14 cellular contexts compared by ENCODE assay signal in the genomic region with DNA sequence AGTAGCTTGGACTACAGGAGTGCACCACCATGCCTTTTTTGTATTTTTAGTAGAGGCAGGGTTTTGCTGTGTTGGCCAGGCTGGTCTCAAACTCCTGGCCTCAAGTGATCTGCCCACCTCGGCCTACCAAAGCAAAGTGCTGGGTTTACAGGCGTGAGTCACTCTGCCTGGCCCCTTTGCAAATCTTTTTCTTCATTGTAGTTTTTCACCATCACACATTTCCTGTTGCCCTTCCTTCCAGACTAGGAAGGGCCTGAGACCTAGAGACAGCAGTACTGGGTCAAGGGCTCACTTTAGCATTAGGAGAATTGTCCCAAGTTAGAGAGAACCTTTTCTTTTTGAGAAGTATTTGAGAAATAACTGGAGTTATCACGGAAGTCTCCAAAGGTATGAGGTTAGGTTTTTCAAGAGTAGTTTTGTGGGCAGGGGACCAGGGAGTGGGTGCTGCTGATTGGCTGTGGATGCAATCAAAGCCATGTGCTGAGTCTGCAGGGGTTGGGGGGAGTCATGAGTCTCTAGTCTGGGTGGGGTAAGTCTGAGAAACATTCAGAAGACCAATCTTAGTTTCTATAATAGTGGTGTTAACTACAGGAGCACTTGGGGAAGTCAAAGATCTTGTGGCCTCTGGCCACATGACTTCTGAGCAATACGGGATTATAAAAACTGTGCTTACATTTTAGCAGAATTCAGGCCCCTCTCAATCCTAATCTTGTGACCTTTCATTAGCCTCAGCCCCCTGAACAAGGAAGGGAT. TPM values are rescaled to one million over a fixed set of nuclear protein-coding genes. Genes with fewer than 3 reads are reported as not detected.
A peak's percentile ranks its signal among the peaks of the same experiment; 100 is the strongest.
DNase-seq lines count a peak whose midpoint lies in the region; ATAC-seq and TF ChIP-seq lines count a peak whose summit lies in the region.
"Had no signal": no experiment of that assay in that cellular context is flagged by ENCODE, and none has a peak within 500 bp of the region (broad histone marks: within the 10 kb centered on the region; RNA-seq: fewer than 3 reads in every experiment).

No MANE protein-coding gene starts in this region.

- H3K4me1 Mint-ChIP-seq in CD8-positive, alpha-beta T cell (ENCODE audit: low read depth), result peaks cover 94% of the 10 kb centered on the region
- peaks cover 78% of the 10 kb centered on the region for H3K4me1 Mint-ChIP-seq in dendritic cell treated with granulocyte-macrophage colony-stimulating factor and Interleukin-4, amounts not matched to agents 40 ng/mL and 50 ng/mL, for 4 days (ENCODE audit: low read depth)

- H3K9me3 Mint-ChIP-seq in CD8-positive, alpha-beta T cell, result peaks cover 8% of the 10 kb centered on the region
- no peaks in the 10 kb centered on the region for H3K9me3 Mint-ChIP-seq in dendritic cell treated with granulocyte-macrophage colony-stimulating factor and Interleukin-4, amounts not matched to agents 40 ng/mL and 50 ng/mL, for 4 days

- peak overlapping the region; percentile 9 for H3K4me3 Mint-ChIP-seq in CD8-positive, alpha-beta T cell
- no peak overlapping the region for H3K4me3 Mint-ChIP-seq in dendritic cell treated with granulocyte-macrophage colony-stimulating factor and Interleukin-4, amounts not matched to agents 40 ng/mL and 50 ng/mL, for 4 days
- H3K4me3 Mint-ChIP-seq: mesothelial cell of epicardium had no signal

- no peak overlapping the region for H3K9ac ChIP-seq in Loucy (ENCODE audit: low read depth, low read length, poor library complexity, severe bottlenecking)

- H2AFZ ChIP-seq in Loucy (ENCODE audit: low read length), result no peak overlapping the region

- 0 out of 2 replicates have a peak, but pooled peaks cover 20% of the 10 kb centered on the region for H3F3A ChIP-seq in Loucy (ENCODE audit: low read depth)

- H3K27me3 ChIP-seq in CD8-positive, alpha-beta T cell (ENCODE audit: insufficient read depth, low read length), result no peaks in the 10 kb centered on the region
- H3K27me3 ChIP-seq in Loucy (ENCODE audit: insufficient read depth, low read length, poor library complexity, severe bottlenecking), result no peaks in the 10 kb centered on the region
- H3K27me3 ChIP-seq in gastrocnemius medialis, result no peaks in the 10 kb centered on the region
- H3K27me3 ChIP-seq: esophagus muscularis mucosa had no signal

- peaks cover 100% of the 10 kb centered on the region for H4K20me1 ChIP-seq in Loucy (ENCODE audit: insufficient read depth, low read length, poor library complexity, severe bottlenecking)

- no peaks in the 10 kb centered on the region for H3K9me2 ChIP-seq in Loucy (replicated peaks; ENCODE audit: low read depth, low read length)

- peak overlapping the region; percentile 90 for H3K27ac Mint-ChIP-seq in CD8-positive, alpha-beta T cell
- H3K27ac Mint-ChIP-seq in dendritic cell treated with granulocyte-macrophage colony-stimulating factor and Interleukin-4, amounts not matched to agents 40 ng/mL and 50 ng/mL, for 4 days, result peak overlapping the region; percentile 66
- H3K27ac Mint-ChIP-seq: mesothelial cell of epicardium, progenitor cell of endocrine pancreas had no signal

- no peak overlapping the region for H3K4me3 ChIP-seq in CD8-positive, alpha-beta T cell (ENCODE audit: low read depth, low read length)
- H3K4me3 ChIP-seq in Loucy (ENCODE audit: low read length, poor library complexity, severe bottlenecking) (peak overlapping the region; percentile 43), gastrocnemius medialis (no peak overlapping the region)
- H3K4me3 ChIP-seq: esophagus muscularis mucosa had no signal

- peaks cover 100% of the 10 kb centered on the region for H3K79me2 ChIP-seq in Loucy (ENCODE audit: insufficient read depth, low read length)

- POLR2A ChIA-PET in CD8-positive, alpha-beta T cell (lab: Charles Lee), result interaction anchor here (0.6 to 1.2 kb wide), 2 partner anchors 9 to 179 kb away, joined by 3 read pairs; no protein-coding TSS in a partner anchor

- H3K9me3 ChIP-seq in CD8-positive, alpha-beta T cell (ENCODE audit: low read length), result no peaks in the 10 kb centered on the region
- H3K9me3 ChIP-seq in Loucy (ENCODE audit: insufficient read depth, low read depth, low read length) (no peaks in the 10 kb centered on the region), gastrocnemius medialis (no peaks in the 10 kb centered on the region)
- H3K9me3 ChIP-seq: esophagus muscularis mucosa had no signal

- no peaks in the 10 kb centered on the region for H3K36me3 ChIP-seq in CD8-positive, alpha-beta T cell (ENCODE audit: insufficient read depth, low read length)
- H3K36me3 ChIP-seq in Loucy (ENCODE audit: insufficient read depth, low read length) (peaks cover 90% of the 10 kb centered on the region), gastrocnemius medialis (no peaks in the 10 kb centered on the region)

- peak in 1 of 7 experiments; percentile 49 for DNase-seq in CD8-positive, alpha-beta T cell
- no peak for DNase-seq in gastrocnemius medialis
- DNase-seq in stimulated activated CD4-positive, alpha-beta T cell treated with anti-CD3 and anti-CD28 coated beads, Interleukin-2, amount 100 ng/mL, for 24 hours, result no peak
- DNase-seq: NCI-H1417 treated with DMSO at 0.1 percent for 48 hours; NCI-H524 treated with DMSO at 0.1 percent for 48 hours; stimulated activated CD4-positive, alpha-beta T cell treated with anti-CD3 and anti-CD28 coated beads, Interleukin-4, amount 100 ng/mL, for 4 hours had no signal

- CTCF ChIA-PET in CD8-positive, alpha-beta T cell (lab: Charles Lee), result interaction anchor here (1.0 to 1.2 kb wide), 2 partner anchors 19 to 192 kb away, joined by 3 to 5 read pairs; no protein-coding TSS in a partner anchor

- TF ChIP-seq CTCF in CD8-positive, alpha-beta T cell (IDR thresholded peaks at IDR 0.05), result no peak
- no peak for TF ChIP-seq CTCF in Loucy (conservative IDR thresholded peaks at IDR 0.05; ENCODE audit: low read length)
- TF ChIP-seq CTCF in gastrocnemius medialis (IDR thresholded peaks at IDR 0.05 in 4 of 5, conservative IDR thresholded peaks at IDR 0.05 in 1 of 5), result no peak

- H3K4me2 ChIP-seq in Loucy (ENCODE audit: low read depth, low read length, poor library complexity, severe bottlenecking), result peak overlapping the region; percentile 88

- in situ Hi-C loops in gastrocnemius medialis (cut with MboI; ENCODE audit: low sequenced_read_pairs in 4 of 4), result no loop called here

- intact Hi-C loops in CD8-positive, alpha-beta T cell (cut with DNase I, micrococcal nuclease), result no loop called here
- intact Hi-C loops in dendritic cell treated with granulocyte-macrophage colony-stimulating factor and Interleukin-4, amounts not matched to agents 40 ng/mL and 50 ng/mL, for 4 days (cut with micrococcal nuclease), result no loop called here
- intact Hi-C loops in gastrocnemius medialis (cut with DNase I; ENCODE audit: low total_unique reads), result no loop called here

- no peaks in the 10 kb centered on the region for H3K27me3 Mint-ChIP-seq in CD8-positive, alpha-beta T cell (ENCODE audit: low read depth)
- H3K27me3 Mint-ChIP-seq in dendritic cell treated with granulocyte-macrophage colony-stimulating factor and Interleukin-4, amounts not matched to agents 40 ng/mL and 50 ng/mL, for 4 days, result no peaks in the 10 kb centered on the region
- H3K27me3 Mint-ChIP-seq: progenitor cell of endocrine pancreas had no signal

- peak; percentile 26 for ATAC-seq in CD8-positive, alpha-beta T cell
- ATAC-seq in gastrocnemius medialis (no peak), GM18517 (IDR thresholded peaks at IDR 0.05; ENCODE audit: unreplicated experiment) (no peak), GM18505 (IDR thresholded peaks at IDR 0.05; ENCODE audit: unreplicated experiment) (no peak)

- peaks cover 43% of the 10 kb centered on the region for H3K36me3 Mint-ChIP-seq in CD8-positive, alpha-beta T cell
- H3K36me3 Mint-ChIP-seq in dendritic cell treated with granulocyte-macrophage colony-stimulating factor and Interleukin-4, amounts not matched to agents 40 ng/mL and 50 ng/mL, for 4 days (ENCODE audit: low read depth), result peaks cover 20% of the 10 kb centered on the region

- no peak overlapping the region for H3K27ac ChIP-seq in CD8-positive, alpha-beta T cell (ENCODE audit: low read depth, low read length)
- H3K27ac ChIP-seq in gastrocnemius medialis, result peak overlapping the region in 3 of 4 donors; percentile 9 to 68 (median 22)
- H3K27ac ChIP-seq: RWPE1 had no signal

- peaks cover 93% of the 10 kb centered on the region for H3K4me1 ChIP-seq in CD8-positive, alpha-beta T cell (ENCODE audit: insufficient read depth, low read length)
- H3K4me1 ChIP-seq in Loucy (ENCODE audit: insufficient read depth, low read length, poor library complexity, severe bottlenecking) (peaks cover 86% of the 10 kb centered on the region), gastrocnemius medialis (peaks cover 0 to 10% of the 10 kb centered on the region in 2 donors)

- TF ChIP-seq POLR2A in gastrocnemius medialis (IDR thresholded peaks at IDR 0.05), result no peak
- TF ChIP-seq POLR2A in GM18505 (IDR thresholded peaks at IDR 0.05; ENCODE audit: borderline replicate concordance, extremely low read depth, insufficient read depth, insufficient read length), result no peak

RNA-seq across cellular contexts. Expression of a gene that starts 23.7 kb away (rescaled TPM):
- 10 to 100 TPM; 74.1 to 77.9 TPM for total RNA-seq in CD8-positive, alpha-beta T cell
- 1 to 10 TPM; 3.6 to 4.8 (median 4.0) TPM for total RNA-seq in gastrocnemius medialis

Comparison
In these comparisons a context has a peak if more than half of its experiments do, and no peak if none do; other contexts are left out.
1. RNA of a gene that starts 23.7 kb away (total RNA-seq): 74.1 to 77.9 TPM in CD8-positive, alpha-beta T cell; 3.6 to 4.8 TPM in gastrocnemius medialis; every median in the first group is over 10 times any median in the second.